Comparison of ENCODE assay signal across 8 cellular contexts in the genomic region with DNA sequence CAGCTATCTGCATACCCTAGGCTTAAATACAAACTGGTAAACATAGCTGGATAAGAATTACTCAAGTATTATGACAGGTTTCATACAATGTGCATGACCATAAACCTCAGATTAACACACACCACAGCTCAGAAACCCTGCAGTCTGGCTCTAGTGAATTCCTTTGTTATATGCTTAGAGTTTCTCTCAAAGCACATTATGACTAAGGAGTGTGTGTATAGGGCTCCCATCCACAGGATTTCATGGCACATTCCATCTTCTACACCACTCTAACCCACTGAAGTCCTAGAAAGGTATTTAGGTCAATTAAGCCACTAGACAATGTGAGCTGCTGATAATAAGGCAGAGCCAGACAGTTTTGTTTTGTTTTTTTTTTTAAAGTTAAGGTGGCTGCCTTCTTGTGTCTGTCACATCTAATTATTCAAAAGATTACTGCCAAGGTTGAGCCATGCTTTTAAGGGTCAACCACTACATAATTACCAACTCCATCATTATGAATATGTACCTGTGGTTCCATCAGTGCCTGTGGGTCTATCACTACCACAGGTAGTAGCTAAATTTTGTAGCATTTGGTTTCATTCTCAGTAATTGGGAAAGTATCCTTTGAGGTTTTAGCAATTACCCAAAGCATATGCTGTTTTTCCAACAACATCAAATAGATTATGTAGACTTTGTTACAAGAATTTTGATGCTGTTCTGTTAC.
DNase-seq lines count a peak whose midpoint lies in the region; ATAC-seq and TF ChIP-seq lines count a peak whose summit lies in the region.

No MANE protein-coding gene starts in this region.

- TF ChIP-seq POLR2A in erythroblast (IDR thresholded peaks at IDR 0.05; ENCODE audit: low read length) = no peak

- H3K4me3 ChIP-seq in cardiac fibroblast (replicated peaks in 1 of 2; ENCODE audit: low read depth in 2 of 2, low read length in 2 of 2) (no peak overlapping the region), skeletal muscle cell (ENCODE audit: low read depth, low read length) (no peak overlapping the region)

- peak; percentile 70 to 89 for DNase-seq in cardiac fibroblast (ENCODE audit: low read depth in 2 of 2)
- peak; percentile 73 for DNase-seq in skeletal muscle cell (ENCODE audit: low read depth)
- no peak for DNase-seq in NCI-H1048 (lab: John Stamatoyannopoulos, UW)
- no peak for DNase-seq in GM10266 (ENCODE audit: extremely low spot score)
- DNase-seq in NOMO-1 treated with DMSO at 0.1 percent for 48 hours (lab: John Stamatoyannopoulos, UW; ENCODE audit: unreplicated experiment) = no peak
- DNase-seq in erythroblast (lab: John Stamatoyannopoulos, UW) = no peak

- TF ChIP-seq CTCF in cardiac fibroblast (IDR thresholded peaks at IDR 0.05; ENCODE audit: low read depth, low read length) (no peak), GM10266 (IDR thresholded peaks at IDR 0.05; ENCODE audit: control insufficient read depth, insufficient read depth, low read depth, missing control alignments) (no peak)

- ATAC-seq in GM19328 (IDR thresholded peaks at IDR 0.05; ENCODE audit: unreplicated experiment) = peak; percentile 55
- peak; percentile 71 for ATAC-seq in HG03039 (IDR thresholded peaks at IDR 0.05; ENCODE audit: unreplicated experiment)

Comparison
In these comparisons a context has a peak if more than half of its experiments do, and no peak if none do; other contexts are left out.
1. DNase-seq: peak in cardiac fibroblast (2 of 2) and skeletal muscle cell (single experiment); none in NCI-H1048 (single experiment), GM10266 (single experiment), NOMO-1 treated with DMSO at 0.1 percent for 48 hours (single experiment) and erythroblast (0 of 2).